8 cellular contexts compared by ENCODE assay signal in the genomic region with DNA sequence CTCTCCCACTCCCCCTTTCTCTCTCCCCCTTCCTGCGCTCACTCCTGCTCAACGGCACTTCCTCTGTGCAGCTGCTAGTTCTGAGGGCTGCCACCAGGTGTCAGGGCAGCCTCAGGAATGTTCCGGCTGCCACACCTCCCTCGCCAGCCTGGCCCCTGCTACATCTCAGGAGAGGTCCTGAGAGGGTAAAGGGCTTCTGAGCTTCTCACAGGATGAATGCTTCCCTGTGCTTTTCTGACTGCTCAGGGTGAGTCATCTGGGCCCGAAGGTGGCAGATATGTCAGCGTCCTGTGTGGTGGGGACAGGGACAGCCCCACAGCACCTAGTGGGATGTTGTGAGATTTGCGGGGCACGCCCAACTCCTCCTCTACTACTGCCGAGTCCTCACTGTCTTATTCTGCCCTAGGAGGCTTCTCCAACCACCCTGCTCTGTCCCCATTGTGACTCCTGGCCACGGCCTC. TPM values are rescaled to one million over a fixed set of nuclear protein-coding genes. Genes with fewer than 3 reads are reported as not detected.
DNase-seq lines count a peak whose midpoint lies in the region; ATAC-seq and FAIRE-seq lines count a peak whose summit lies in the region.

No MANE protein-coding gene starts in this region.

- peak overlapping the region in 1 of 2 donors; percentile 12 for H3K27ac Mint-ChIP-seq in T-cell
- no peak overlapping the region for H3K27ac Mint-ChIP-seq in activated naive CD8-positive, alpha-beta T cell treated with anti-CD3 and anti-CD28 coated beads, Interleukin-2, amount 50 U/mL, for 24 hours

- WGBS in right cardiac atrium = 33% methylated on average over 10 of the region's 10 CpGs
- 26 to 30% (median 29%) methylated on average over 10 of the region's 10 CpGs for WGBS in small intestine, 3 donors

- CTCF ChIA-PET in T-cell (lab: Charles Lee) = interaction anchor here (0.6 to 1.7 kb wide), 7 partner anchors 181 to 529 kb away, joined by 3 to 16 read pairs (median 3); no protein-coding TSS in a partner anchor

- H3K4me1 ChIP-seq in right cardiac atrium (ENCODE audit: control insufficient read depth, insufficient read depth, low read length) (no peaks in the 10 kb centered on the region), small intestine (ENCODE audit: control insufficient read depth in 2 of 2, insufficient read depth in 1 of 2, low read depth in 1 of 2, low read length in 1 of 2) (no peaks in the 10 kb centered on the region)

- FAIRE-seq in small intestine (lab: Jason Lieb, UNC) = no peak

- H3K4me3 Mint-ChIP-seq in T-cell = no peak overlapping the region
- H3K4me3 Mint-ChIP-seq in activated naive CD8-positive, alpha-beta T cell treated with anti-CD3 and anti-CD28 coated beads, Interleukin-2, amount 50 U/mL, for 24 hours = no peak overlapping the region

- H3K27me3 ChIP-seq in right cardiac atrium (ENCODE audit: control insufficient read depth, insufficient read depth) = no peaks in the 10 kb centered on the region
- H3K27me3 ChIP-seq in small intestine (ENCODE audit: control insufficient read depth in 2 of 2, insufficient read depth in 2 of 2, low read length in 2 of 2) = no peaks in the 10 kb centered on the region

- H3K9me3 ChIP-seq in right cardiac atrium (ENCODE audit: control insufficient read depth, low read length) (no peaks in the 10 kb centered on the region), small intestine (ENCODE audit: control insufficient read depth, low read depth) (no peaks in the 10 kb centered on the region)

- H3K4me1 Mint-ChIP-seq in T-cell = peaks cover 0 to 28% (median 17%) of the 10 kb centered on the region in 3 donors
- H3K4me1 Mint-ChIP-seq in activated naive CD8-positive, alpha-beta T cell treated with anti-CD3 and anti-CD28 coated beads, Interleukin-2, amount 50 U/mL, for 24 hours = peaks cover 36% of the 10 kb centered on the region

- intact Hi-C loops in right cardiac atrium (cut with DNase I) = loop anchor here in 2 of 4 donors (10.0 kb wide), 2 partner anchors 521 to 991 kb away; no protein-coding TSS in a partner anchor

- H3K36me3 ChIP-seq in small intestine (ENCODE audit: control insufficient read depth in 2 of 2, insufficient read depth in 2 of 2, low read length in 2 of 2) = no peaks in the 10 kb centered on the region

- POLR2A ChIA-PET in T-cell (lab: Charles Lee) = no interaction called here

- peaks cover 19% of the 10 kb centered on the region for H3K36me3 Mint-ChIP-seq in T-cell
- peaks cover 2% of the 10 kb centered on the region for H3K36me3 Mint-ChIP-seq in activated naive CD8-positive, alpha-beta T cell treated with anti-CD3 and anti-CD28 coated beads, Interleukin-2, amount 50 U/mL, for 24 hours (ENCODE audit: low read depth)

- H3K4me3 ChIP-seq in right cardiac atrium (ENCODE audit: low read length) (no peak overlapping the region), small intestine (ENCODE audit: low read depth in 1 of 2, low read length in 2 of 2) (no peak overlapping the region)

- H3K27ac ChIP-seq in right cardiac atrium (ENCODE audit: low read length) (no peak overlapping the region), small intestine (ENCODE audit: low read depth in 1 of 2, low read length in 1 of 2) (no peak overlapping the region)

- no peaks in the 10 kb centered on the region for H3K27me3 Mint-ChIP-seq in T-cell
- no peaks in the 10 kb centered on the region for H3K27me3 Mint-ChIP-seq in activated naive CD8-positive, alpha-beta T cell treated with anti-CD3 and anti-CD28 coated beads, Interleukin-2, amount 50 U/mL, for 24 hours

- ATAC-seq in HG02642 (IDR thresholded peaks at IDR 0.05; ENCODE audit: poor library complexity, unreplicated experiment) (peak; percentile 89), T-cell (replicated peaks in 1 of 4) (peak; percentile 82 to 90 (median 84)), right cardiac atrium (peak; percentile 81 to 84)
- peak; percentile 99 for ATAC-seq in activated naive CD8-positive, alpha-beta T cell treated with anti-CD3 and anti-CD28 coated beads, Interleukin-2, amount 50 U/mL, for 24 hours

- no peaks in the 10 kb centered on the region for H3K9me3 Mint-ChIP-seq in T-cell
- no peaks in the 10 kb centered on the region for H3K9me3 Mint-ChIP-seq in activated naive CD8-positive, alpha-beta T cell treated with anti-CD3 and anti-CD28 coated beads, Interleukin-2, amount 50 U/mL, for 24 hours

- peak; percentile 78 for DNase-seq in NK-92 treated with Interleukin-12 subunit alpha and Interleukin-12 subunit beta, amount 100 ng/mL, for 24 hours (lab: John Stamatoyannopoulos, UW)
- DNase-seq in NK-92 (lab: John Stamatoyannopoulos, UW; ENCODE audit: unreplicated experiment) = no peak
- DNase-seq in NCI-H1048 (lab: John Stamatoyannopoulos, UW) = peak; percentile 7
- peak in 33 of 34 experiments; percentile 22 to 63 (median 49) for DNase-seq in T-cell
- DNase-seq in activated naive CD8-positive, alpha-beta T cell treated with anti-CD3 and anti-CD28 coated beads, Interleukin-2, amount 50 U/mL, for 24 hours = peak; percentile 77
- peak; percentile 55 to 76 (median 75) for DNase-seq in right cardiac atrium
- DNase-seq in small intestine = peak; percentile 69

RNA-seq across cellular contexts. Expression of a gene that starts 49.0 kb away (rescaled TPM):
- 10 to 100 TPM; 52.5 to 61.7 (median 53.2) TPM for total RNA-seq in T-cell
- 10 to 100 TPM; 26.2 to 36.9 (median 35.2) TPM for total RNA-seq in right cardiac atrium
- 13.6 TPM for polyA plus RNA-seq in right cardiac atrium
- 10 to 100 TPM; 40.3 to 78.7 (median 54.0) TPM for polyA plus RNA-seq in small intestine

RNA-seq across cellular contexts. Expression of a gene that starts 55.2 kb away (rescaled TPM):
- under 1 TPM; 0.09 to 0.53 (median 0.13) TPM for total RNA-seq in T-cell
- total RNA-seq in right cardiac atrium = 1 to 10 TPM in 1 of 4 donors, under 1 TPM in 2, not detected in 1; 0.53 to 1.0 (median 0.68) TPM
- not detected for polyA plus RNA-seq in right cardiac atrium
- not detected for polyA plus RNA-seq in small intestine
